Comparison of ENCODE assay signal across 8 cellular contexts in the genomic region with DNA sequence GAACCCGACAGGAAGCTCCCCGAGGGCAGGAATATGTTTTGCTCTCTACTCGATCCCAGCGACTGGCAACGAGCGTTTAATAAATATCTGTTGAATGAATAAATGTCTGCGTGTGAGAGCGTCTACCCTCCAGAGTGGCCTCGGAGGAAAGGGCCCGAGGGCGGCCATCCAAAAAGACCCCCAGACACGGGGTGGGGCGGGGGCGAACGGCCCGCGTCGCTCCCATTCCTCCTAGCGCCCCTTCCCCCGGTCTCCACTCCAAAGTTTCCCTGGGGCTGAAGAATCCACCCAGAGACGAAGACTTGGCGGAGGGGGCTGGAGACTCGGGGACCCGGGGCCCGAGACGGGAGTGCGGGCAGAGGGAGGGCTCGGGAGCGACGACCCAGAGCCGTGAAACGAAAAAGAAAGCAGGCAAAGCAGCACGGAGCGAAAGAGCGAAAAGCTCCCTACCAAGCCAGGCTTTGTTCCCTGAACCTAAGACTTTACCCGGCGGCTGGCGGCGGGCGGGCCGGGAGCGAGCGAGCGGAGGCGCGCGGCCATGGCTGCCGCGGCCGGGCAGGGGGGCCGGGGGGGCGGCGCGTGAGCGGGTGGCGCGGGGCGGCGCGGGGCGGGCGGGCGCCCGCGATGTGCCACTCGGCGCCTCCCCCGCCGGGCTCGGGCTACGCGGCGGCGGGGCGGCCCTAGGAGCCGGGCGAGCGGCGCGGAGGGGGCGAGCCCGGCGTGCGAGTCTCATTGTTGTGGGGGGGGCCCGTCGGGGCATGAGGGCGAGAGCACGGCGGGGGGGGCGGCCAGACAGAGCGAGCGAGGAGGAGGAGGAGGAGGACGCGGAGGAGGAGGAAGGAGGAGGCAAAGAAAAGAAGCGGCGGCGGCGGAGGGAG. TPM values are rescaled to one million over a fixed set of nuclear protein-coding genes. Genes with fewer than 3 reads are reported as not detected.
A peak's percentile ranks its signal among the peaks of the same experiment; 100 is the strongest.
DNase-seq lines count a peak whose midpoint lies in the region; ATAC-seq and TF ChIP-seq lines count a peak whose summit lies in the region.

A gene (plus strand): TSS at position 629 of the 878 bp plus-strand sequence. CDS start 360 bp downstream, outside the sequence.

- no peak for TF ChIP-seq EP300 in Ishikawa (IDR thresholded peaks at IDR 0.05; ENCODE audit: borderline replicate concordance)

- peaks cover 10 to 79% (median 28%) of the 10 kb centered on the region in 3 donors for H3K4me1 ChIP-seq in esophagus squamous epithelium
- peaks cover 31% of the 10 kb centered on the region for H3K4me1 ChIP-seq in mucosa of stomach (ENCODE audit: control insufficient read depth, insufficient read depth, low read length)

- peaks cover 32% of the 10 kb centered on the region for H3K36me3 Mint-ChIP-seq in activated T-helper 1 cell treated with anti-CD3 and anti-CD28 coated beads, Interleukin-12 subunit alpha, Interleukin-12 subunit beta, Interleukin-2, Interleukin-4 antibody, amounts not matched to agents 30 ng/mL and 10 ng/mL and 1 ng/mL, durations not matched to agents 14 hours and 24 hours and 36 hours (ENCODE audit: low read depth)
- H3K36me3 Mint-ChIP-seq in stimulated activated effector memory CD8-positive, alpha-beta T cell treated with anti-CD3 and anti-CD28 coated beads, Interleukin-12 subunit alpha, Interleukin-12 subunit beta, amount 100 ng/mL, for 72 hours = peaks cover 89% of the 10 kb centered on the region

- peak within 1 kb of the TSS; percentile 98 for H3K27ac Mint-ChIP-seq in activated T-helper 1 cell treated with anti-CD3 and anti-CD28 coated beads, Interleukin-12 subunit alpha, Interleukin-12 subunit beta, Interleukin-2, Interleukin-4 antibody, amounts not matched to agents 30 ng/mL and 10 ng/mL and 1 ng/mL, durations not matched to agents 14 hours and 24 hours and 36 hours
- peak within 1 kb of the TSS; percentile 100 for H3K27ac Mint-ChIP-seq in stimulated activated effector memory CD8-positive, alpha-beta T cell treated with anti-CD3 and anti-CD28 coated beads, Interleukin-12 subunit alpha, Interleukin-12 subunit beta, amount 100 ng/mL, for 72 hours

- H3K9ac ChIP-seq in mucosa of stomach (ENCODE audit: low read length) = peak within 1 kb of the TSS; percentile 90

- peak in 1 of 4 donors; percentile 52 for TF ChIP-seq POLR2A in esophagus squamous epithelium (IDR thresholded peaks at IDR 0.05)

- H3K27me3 ChIP-seq in esophagus squamous epithelium (no peaks in the 10 kb centered on the region), mucosa of stomach (ENCODE audit: control insufficient read depth, insufficient read depth, low read length) (no peaks in the 10 kb centered on the region)

- no peak for TF ChIP-seq CTCF in esophagus squamous epithelium (IDR thresholded peaks at IDR 0.05)

- intact Hi-C loops in activated T-helper 1 cell treated with anti-CD3 and anti-CD28 coated beads, Interleukin-12 subunit alpha, Interleukin-12 subunit beta, Interleukin-2, Interleukin-4 antibody, amounts not matched to agents 30 ng/mL and 10 ng/mL and 1 ng/mL, durations not matched to agents 14 hours and 24 hours and 36 hours (cut with micrococcal nuclease) = loop anchor here (5.0 to 10.0 kb wide), 4 partner anchors 147 to 1860 kb away; a partner anchor contains a TSS
- intact Hi-C loops in esophagus squamous epithelium (cut with DNase I) = loop anchor here (2.0 kb wide), 1 partner anchor 30 kb away; a partner anchor contains a TSS

- ATAC-seq in stimulated activated effector memory CD8-positive, alpha-beta T cell treated with anti-CD3 and anti-CD28 coated beads, Interleukin-12 subunit alpha, Interleukin-12 subunit beta, amount 100 ng/mL, for 72 hours = peak; percentile 3
- ATAC-seq in HG03039 (IDR thresholded peaks at IDR 0.05; ENCODE audit: unreplicated experiment) = no peak

- H3K9me3 ChIP-seq in esophagus squamous epithelium (no peaks in the 10 kb centered on the region), mucosa of stomach (ENCODE audit: control insufficient read depth, low read length) (no peaks in the 10 kb centered on the region)

- no peaks in the 10 kb centered on the region for H3K27me3 Mint-ChIP-seq in activated T-helper 1 cell treated with anti-CD3 and anti-CD28 coated beads, Interleukin-12 subunit alpha, Interleukin-12 subunit beta, Interleukin-2, Interleukin-4 antibody, amounts not matched to agents 30 ng/mL and 10 ng/mL and 1 ng/mL, durations not matched to agents 14 hours and 24 hours and 36 hours (ENCODE audit: insufficient read depth)

- 0 to 1% methylated on average over 22 to 27 of the region's 98 CpGs for WGBS in esophagus squamous epithelium, 2 donors

- TF ChIP-seq RAD21 in Ishikawa (IDR thresholded peaks at IDR 0.05; ENCODE audit: low read depth) = no peak

- peak within 1 kb of the TSS; percentile 76 to 94 (median 90) for H3K4me3 ChIP-seq in esophagus squamous epithelium
- H3K4me3 ChIP-seq in mucosa of stomach (ENCODE audit: low read length) = peak within 1 kb of the TSS; percentile 85

- peaks cover 4% of the 10 kb centered on the region for H3K9me3 Mint-ChIP-seq in activated T-helper 1 cell treated with anti-CD3 and anti-CD28 coated beads, Interleukin-12 subunit alpha, Interleukin-12 subunit beta, Interleukin-2, Interleukin-4 antibody, amounts not matched to agents 30 ng/mL and 10 ng/mL and 1 ng/mL, durations not matched to agents 14 hours and 24 hours and 36 hours
- no peaks in the 10 kb centered on the region for H3K9me3 Mint-ChIP-seq in stimulated activated effector memory CD8-positive, alpha-beta T cell treated with anti-CD3 and anti-CD28 coated beads, Interleukin-12 subunit alpha, Interleukin-12 subunit beta, amount 100 ng/mL, for 72 hours

- peak within 1 kb of the TSS; percentile 97 for H3K4me3 Mint-ChIP-seq in activated T-helper 1 cell treated with anti-CD3 and anti-CD28 coated beads, Interleukin-12 subunit alpha, Interleukin-12 subunit beta, Interleukin-2, Interleukin-4 antibody, amounts not matched to agents 30 ng/mL and 10 ng/mL and 1 ng/mL, durations not matched to agents 14 hours and 24 hours and 36 hours
- H3K4me3 Mint-ChIP-seq in stimulated activated effector memory CD8-positive, alpha-beta T cell treated with anti-CD3 and anti-CD28 coated beads, Interleukin-12 subunit alpha, Interleukin-12 subunit beta, amount 100 ng/mL, for 72 hours = peak within 1 kb of the TSS; percentile 99

- in situ Hi-C loops in Caki2 (cut with HindIII; ENCODE audit: low pct_unique_long_range_greater_than_20kb, low sequenced_read_pairs) = no loop called here

- peak within 1 kb of the TSS; percentile 96 to 98 (median 96) for H3K27ac ChIP-seq in esophagus squamous epithelium

- H3K36me3 ChIP-seq in esophagus squamous epithelium = peaks cover 0 to 26% (median 4%) of the 10 kb centered on the region in 3 donors
- H3K36me3 ChIP-seq in mucosa of stomach (ENCODE audit: control insufficient read depth, insufficient read depth, low read length) = no peaks in the 10 kb centered on the region

- peaks cover 68% of the 10 kb centered on the region for H3K4me1 Mint-ChIP-seq in activated T-helper 1 cell treated with anti-CD3 and anti-CD28 coated beads, Interleukin-12 subunit alpha, Interleukin-12 subunit beta, Interleukin-2, Interleukin-4 antibody, amounts not matched to agents 30 ng/mL and 10 ng/mL and 1 ng/mL, durations not matched to agents 14 hours and 24 hours and 36 hours (ENCODE audit: low read depth)
- H3K4me1 Mint-ChIP-seq in stimulated activated effector memory CD8-positive, alpha-beta T cell treated with anti-CD3 and anti-CD28 coated beads, Interleukin-12 subunit alpha, Interleukin-12 subunit beta, amount 100 ng/mL, for 72 hours = peaks cover 53% of the 10 kb centered on the region

- DNase-seq in Caki2 (ENCODE audit: low read depth) (peak; percentile 68), RKO (ENCODE audit: low spot score) (peak; percentile 83), esophagus squamous epithelium (lab: John Stamatoyannopoulos, UW) (no peak)
- peak; percentile 71 for DNase-seq in activated T-helper 1 cell treated with anti-CD3 and anti-CD28 coated beads, Interleukin-12 subunit alpha, Interleukin-12 subunit beta, Interleukin-2, Interleukin-4 antibody, amounts not matched to agents 30 ng/mL and 10 ng/mL and 1 ng/mL, durations not matched to agents 14 hours and 24 hours and 36 hours (ENCODE audit: low spot score)
- peak; percentile 52 to 76 for DNase-seq in stimulated activated effector memory CD8-positive, alpha-beta T cell treated with anti-CD3 and anti-CD28 coated beads, Interleukin-12 subunit alpha, Interleukin-12 subunit beta, amount 100 ng/mL, for 72 hours (ENCODE audit: low spot score in 2 of 2)

TF ChIP-seq in Ishikawa, 13 proteins besides CTCF, POLR2A, EP300 and RAD21:
- TF ChIP-seq TEAD4 (IDR thresholded peaks at IDR 0.05) (no peak), EGR1 (IDR thresholded peaks at IDR 0.05) (no peak; the same call in 1 of the 2 replicates), ZBTB7A (IDR thresholded peaks at IDR 0.05; ENCODE audit: low read depth) (peak; percentile 68; the same call in 1 of the 2 replicates), YY1 (IDR thresholded peaks at IDR 0.05; ENCODE audit: low read depth) (peak; percentile 79), NFIC (IDR thresholded peaks at IDR 0.05) (0 out of 2 replicates have a peak, but pooled peaks have one; percentile 37)

RNA-seq across cellular contexts. Expression of the gene that starts here (rescaled TPM):
- 22.8 and 27.9 TPM in 2 replicates for total RNA-seq in Caki2 (2014; rRNA removed; shearing (Covaris generic); ENCODE audit: low replicate concordance)
- 250 and 252 TPM in 2 replicates for total RNA-seq in activated T-helper 1 cell treated with anti-CD3 and anti-CD28 coated beads, Interleukin-12 subunit alpha, Interleukin-12 subunit beta, Interleukin-2, Interleukin-4 antibody, amounts not matched to agents 30 ng/mL and 10 ng/mL and 1 ng/mL, durations not matched to agents 14 hours and 24 hours and 36 hours
- 10 to 100 TPM; 30.6 to 79.7 (median 35.1) TPM for total RNA-seq in esophagus squamous epithelium
